In genomic region chr2:75596784-75597183, GRCh38 we compare ENCODE assay signal across 21 cellular contexts. TPM values are rescaled to one million over a fixed set of nuclear protein-coding genes. Genes with fewer than 3 reads are reported as not detected.
DNase-seq lines count a peak whose midpoint lies in the region; ATAC-seq and TF ChIP-seq lines count a peak whose summit lies in the region.
"Had no signal": no experiment of that assay in that cellular context is flagged by ENCODE, and none has a peak within 500 bp of the region (broad histone marks: within the 10 kb centered on the region; RNA-seq: fewer than 3 reads in every experiment).

No MANE protein-coding gene starts in this region.

- no TSS peak for BruUV-seq in PC-3 (replicated peaks; lab: Mats Ljungman, UMichigan)

- H3K4me1 ChIP-seq in PC-3 (ENCODE audit: insufficient read depth, low read length): peaks cover 66% of the 10 kb centered on the region
- H3K4me1 ChIP-seq: ascending aorta, lower lobe of right lung had no signal

- H3K4me3 Mint-ChIP-seq in osteocyte (ENCODE audit: unreplicated experiment): no peak overlapping the region
- H3K4me3 Mint-ChIP-seq: activated CD4-positive, alpha-beta memory T cell treated with anti-CD3 and anti-CD28 coated beads for 36 hours; T-helper 1 cell treated with Interleukin-12 subunit alpha and Interleukin-12 subunit beta and Interleukin-4 antibody, amounts not matched to agents 30 μg/mL and 1 μg/mL, for 36 hours had no signal

- TF ChIP-seq CTCF in PC-3 (conservative IDR thresholded peaks at IDR 0.05; ENCODE audit: low read depth, low read length) (no peak), epithelial cell of esophagus (IDR thresholded peaks at IDR 0.05; ENCODE audit: insufficient read depth, low read depth, low read length, missing control alignments) (no peak), osteocyte (IDR thresholded peaks at IDR 0.05) (no peak)

- H3K4me1 Mint-ChIP-seq in osteocyte (ENCODE audit: unreplicated experiment): peaks cover 69% of the 10 kb centered on the region

- no peaks in the 10 kb centered on the region for H3K27me3 ChIP-seq in PC-3 (ENCODE audit: low read length)
- H3K27me3 ChIP-seq: ascending aorta, MG63 had no signal

- no peaks in the 10 kb centered on the region for H3K36me3 Mint-ChIP-seq in osteocyte (ENCODE audit: unreplicated experiment)
- H3K36me3 Mint-ChIP-seq: activated CD4-positive, alpha-beta memory T cell treated with anti-CD3 and anti-CD28 coated beads for 36 hours had no signal

- no peak overlapping the region for H3K4me3 ChIP-seq in PC-3 (ENCODE audit: low read length)
- no peak overlapping the region for H3K4me3 ChIP-seq in epithelial cell of esophagus (ENCODE audit: low read length)
- H3K4me3 ChIP-seq: ascending aorta, lower lobe of right lung, MG63 had no signal

- CTCF ChIA-PET in PC-3 (lab: Charles Lee): interaction anchor here (1.6 kb wide), 1 partner anchor 9 kb away, joined by 23 read pairs; no protein-coding TSS in a partner anchor

- no peaks in the 10 kb centered on the region for H3K36me3 ChIP-seq in PC-3 (ENCODE audit: low read depth, low read length)
- H3K36me3 ChIP-seq: ascending aorta, lower lobe of right lung, MG63 had no signal

- peak overlapping the region; percentile 53 for H3K27ac ChIP-seq in PC-3 (ENCODE audit: low read length)
- H3K27ac ChIP-seq: ascending aorta, lower lobe of right lung, VCaP had no signal

- H3K9me3 ChIP-seq in PC-3 (ENCODE audit: low read length): no peaks in the 10 kb centered on the region
- H3K9me3 ChIP-seq: ascending aorta, lower lobe of right lung, MG63 had no signal

- no peaks in the 10 kb centered on the region for H3K9me2 ChIP-seq in PC-3 (replicated peaks; ENCODE audit: low read length)

- no peaks in the 10 kb centered on the region for H3K9me3 Mint-ChIP-seq in osteocyte (ENCODE audit: unreplicated experiment)
- H3K9me3 Mint-ChIP-seq: activated CD4-positive, alpha-beta memory T cell treated with anti-CD3 and anti-CD28 coated beads for 36 hours; T-helper 1 cell treated with Interleukin-12 subunit alpha and Interleukin-12 subunit beta and Interleukin-4 antibody, amounts not matched to agents 30 μg/mL and 1 μg/mL, for 36 hours had no signal

- ATAC-seq in PC-3: no peak
- no peak for ATAC-seq in GM19397 (IDR thresholded peaks at IDR 0.05; ENCODE audit: unreplicated experiment)
- no peak for ATAC-seq in stimulated activated naive CD8-positive, alpha-beta T cell treated with anti-CD3 and anti-CD28 coated beads, Interleukin-15, Interleukin-2, amounts not matched to agents 100 U/mL and 50 U/mL, for 24 hours
- no peak for ATAC-seq in HG03469 (IDR thresholded peaks at IDR 0.05; ENCODE audit: unreplicated experiment)
- ATAC-seq: lower lobe of right lung had no signal

- H3K79me2 ChIP-seq in PC-3 (ENCODE audit: low read length): no peaks in the 10 kb centered on the region

- peak overlapping the region; percentile 54; the same call in 1 of the 2 replicates for H3K4me2 ChIP-seq in PC-3 (ENCODE audit: low read length)

- H3F3A ChIP-seq in PC-3 (ENCODE audit: low read length, unreplicated experiment): peaks cover 6% of the 10 kb centered on the region

- no peaks in the 10 kb centered on the region for H4K20me1 ChIP-seq in PC-3 (ENCODE audit: low read length)

- DNase-seq in ELR (ENCODE audit: low read depth) (peak; percentile 66), PC-3 (no peak), epithelial cell of esophagus (ENCODE audit: low read depth) (peak; percentile 67), osteocyte (ENCODE audit: extremely low spot score, unreplicated experiment) (no peak), occipital lobe (lab: John Stamatoyannopoulos, UW) (no peak)
- DNase-seq in stimulated activated naive CD8-positive, alpha-beta T cell treated with anti-CD3 and anti-CD28 coated beads, Interleukin-15, Interleukin-2, amounts not matched to agents 100 U/mL and 50 U/mL, for 24 hours: no peak
- DNase-seq: activated CD4-positive, alpha-beta memory T cell treated with anti-CD3 and anti-CD28 coated beads for 36 hours; activated naive CD4-positive, alpha-beta T cell treated with anti-CD3 and anti-CD28 coated beads, Interleukin-2, amount 50 U/mL, for 16 hours; activated T-cell treated with anti-CD3 and anti-CD28 coated beads, Interleukin-2, amount 50 U/mL, for 1 hour; cortex of kidney; lower lobe of right lung; NCI-H187; NCI-H345; posterior cingulate gyrus; stimulated activated CD4-positive, alpha-beta T cell treated with anti-CD3 and anti-CD28 coated beads, Interleukin-4, amount 100 ng/mL, for 4 hours had no signal

- peak overlapping the region; percentile 95 for H3K27ac Mint-ChIP-seq in osteocyte (ENCODE audit: unreplicated experiment)
- H3K27ac Mint-ChIP-seq: activated CD4-positive, alpha-beta memory T cell treated with anti-CD3 and anti-CD28 coated beads for 36 hours; T-helper 1 cell treated with Interleukin-12 subunit alpha and Interleukin-12 subunit beta and Interleukin-4 antibody, amounts not matched to agents 30 μg/mL and 1 μg/mL, for 36 hours had no signal

- no peak overlapping the region for H2AFZ ChIP-seq in PC-3 (ENCODE audit: low read length)

- intact Hi-C loops in PC-3 (cut with micrococcal nuclease): no loop called here

- POLR2A ChIA-PET in PC-3 (lab: Charles Lee; ENCODE audit: unreplicated experiment): interaction anchor here (0.6 kb wide), 1 partner anchor 10 kb away, joined by 3 read pairs; no protein-coding TSS in a partner anchor

- no peak overlapping the region for H3K9ac ChIP-seq in PC-3 (ENCODE audit: low read length)

- no peaks in the 10 kb centered on the region for H3K27me3 Mint-ChIP-seq in osteocyte (ENCODE audit: unreplicated experiment)
- H3K27me3 Mint-ChIP-seq: activated CD4-positive, alpha-beta memory T cell treated with anti-CD3 and anti-CD28 coated beads for 36 hours had no signal

RNA-seq across cellular contexts. Expression of gene EVA1A, which starts 36.0 kb away (rescaled TPM):
- total RNA-seq in PC-3 (2014; rRNA removed) (48.9 and 70.8 TPM in 2 replicates), osteocyte (30.7 and 33.5 TPM in 2 replicates), occipital lobe (1.1 TPM)
- total RNA-seq: activated CD4-positive, alpha-beta memory T cell treated with anti-CD3 and anti-CD28 coated beads for 36 hours; ascending aorta had no signal

RNA-seq across cellular contexts. Expression of gene MRPL19, which starts 49.8 kb away (rescaled TPM):
- total RNA-seq in PC-3 (2014; rRNA removed): 81.1 and 85.9 TPM in 2 replicates
- total RNA-seq in osteocyte: 44.8 and 46.6 TPM in 2 replicates
- 50.7 TPM for total RNA-seq in occipital lobe

Comparison
In these comparisons a context has a peak if more than half of its experiments do, and no peak if none do; other contexts are left out.
1. DNase-seq: peak in ELR (single experiment) and epithelial cell of esophagus (single experiment); none in PC-3 (single experiment), osteocyte (single experiment), occipital lobe (single experiment) and stimulated activated naive CD8-positive, alpha-beta T cell treated with anti-CD3 and anti-CD28 coated beads, Interleukin-15, Interleukin-2, amounts not matched to agents 100 U/mL and 50 U/mL, for 24 hours (single experiment).
2. RNA of gene EVA1A, which starts 36.0 kb away (total RNA-seq): 48.9 to 70.8 TPM in PC-3 and 30.7 to 33.5 TPM in osteocyte; 1.1 TPM in occipital lobe (single experiment); every median in the first group is over 10 times any median in the second.